12 cellular contexts compared by ENCODE assay signal in the genomic region with DNA sequence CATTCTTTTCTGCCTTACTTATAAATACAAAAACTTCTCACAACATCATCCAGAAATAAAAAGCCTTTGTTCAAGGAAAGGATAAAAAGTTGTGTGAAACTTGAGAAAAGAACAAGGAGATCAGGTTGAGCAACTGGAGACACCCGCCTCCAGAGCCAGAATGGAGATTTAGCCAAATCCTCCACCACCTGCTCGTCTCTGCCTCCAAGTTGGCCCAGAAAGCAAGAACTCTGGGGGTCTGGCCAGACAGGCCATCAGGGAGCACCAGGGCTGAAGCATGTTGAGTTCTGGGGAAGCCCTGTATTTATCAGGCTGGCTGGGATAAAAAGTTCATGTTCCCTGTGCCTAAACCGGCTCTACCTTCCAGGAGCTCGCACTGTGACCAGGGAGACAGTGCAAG. TPM values are rescaled to one million over a fixed set of nuclear protein-coding genes. Genes with fewer than 3 reads are reported as not detected.
DNase-seq lines count a peak whose midpoint lies in the region; ATAC-seq, FAIRE-seq and TF ChIP-seq lines count a peak whose summit lies in the region.
"Had no signal": no experiment of that assay in that cellular context is flagged by ENCODE, and none has a peak within 500 bp of the region (broad histone marks: within the 10 kb centered on the region; RNA-seq: fewer than 3 reads in every experiment).

No MANE protein-coding gene starts in this region.

- intact Hi-C loops in upper lobe of right lung (cut with DNase I), result no loop called here

- peaks cover 94% of the 10 kb centered on the region for H3K4me1 Mint-ChIP-seq in activated CD4-positive, alpha-beta T cell treated with anti-CD3 and anti-CD28 coated beads, Interleukin-2, amount 10 ng/mL, durations not matched to agents 7 days and 5 days
- peaks cover 76% of the 10 kb centered on the region for H3K4me1 Mint-ChIP-seq in activated T-cell treated with anti-CD3 and anti-CD28 coated beads, Interleukin-2, amount 50 U/mL, for 72 hours (ENCODE audit: low read depth)

- peaks cover 6% of the 10 kb centered on the region for H4K20me1 ChIP-seq in osteoblast (ENCODE audit: insufficient read depth, low read length)

- peaks cover 34% of the 10 kb centered on the region for H3K79me2 ChIP-seq in osteoblast (ENCODE audit: insufficient read depth, low read length)

- H3K9me3 ChIP-seq in esophagus (ENCODE audit: control insufficient read depth in 2 of 2, insufficient read depth in 1 of 2, low read depth in 1 of 2, low read length in 1 of 2) (no peaks in the 10 kb centered on the region), osteoblast (ENCODE audit: low read depth, low read length) (no peaks in the 10 kb centered on the region), upper lobe of right lung (no peaks in the 10 kb centered on the region)

- no peak for ATAC-seq in upper lobe of right lung
- no peak for ATAC-seq in activated T-cell treated with anti-CD3 and anti-CD28 coated beads, Interleukin-2, amount 50 U/mL, for 72 hours (replicated peaks in 1 of 2)
- no peak for ATAC-seq in GM21576 (IDR thresholded peaks at IDR 0.05; ENCODE audit: unreplicated experiment)

- H3K4me1 ChIP-seq in esophagus (ENCODE audit: control insufficient read depth in 2 of 2, insufficient read depth in 2 of 2, low read length in 1 of 2) (peaks cover 3% of the 10 kb centered on the region in 2 donors), osteoblast (ENCODE audit: insufficient read depth, low read length) (peaks cover 53% of the 10 kb centered on the region), upper lobe of right lung (peaks cover 56% of the 10 kb centered on the region)

- H3K27me3 ChIP-seq in esophagus (ENCODE audit: control insufficient read depth in 1 of 2, insufficient read depth in 2 of 2, low read length in 2 of 2) (no peaks in the 10 kb centered on the region), osteoblast (ENCODE audit: insufficient read depth, low read length) (no peaks in the 10 kb centered on the region), upper lobe of right lung (no peaks in the 10 kb centered on the region)

- H3K9me3 Mint-ChIP-seq in activated CD4-positive, alpha-beta T cell treated with anti-CD3 and anti-CD28 coated beads, Interleukin-2, amount 10 ng/mL, durations not matched to agents 7 days and 5 days, result no peaks in the 10 kb centered on the region
- no peaks in the 10 kb centered on the region for H3K9me3 Mint-ChIP-seq in activated T-cell treated with anti-CD3 and anti-CD28 coated beads, Interleukin-2, amount 50 U/mL, for 72 hours

- H3K36me3 ChIP-seq in esophagus (ENCODE audit: control insufficient read depth in 2 of 2, insufficient read depth in 2 of 2, low read length in 1 of 2) (no peaks in the 10 kb centered on the region), osteoblast (ENCODE audit: insufficient read depth, low read length) (no peaks in the 10 kb centered on the region), upper lobe of right lung (no peaks in the 10 kb centered on the region)

- WGBS in esophagus, 2 donors, result 61 to 64% methylated on average over 4 of the region's 4 CpGs

- no peak overlapping the region for H3K4me3 Mint-ChIP-seq in activated CD4-positive, alpha-beta T cell treated with anti-CD3 and anti-CD28 coated beads, Interleukin-2, amount 10 ng/mL, durations not matched to agents 7 days and 5 days
- peak overlapping the region in 1 of 2 donors; percentile 39 for H3K4me3 Mint-ChIP-seq in activated T-cell treated with anti-CD3 and anti-CD28 coated beads, Interleukin-2, amount 50 U/mL, for 72 hours

- peak overlapping the region; percentile 77 for H3K27ac Mint-ChIP-seq in activated CD4-positive, alpha-beta T cell treated with anti-CD3 and anti-CD28 coated beads, Interleukin-2, amount 10 ng/mL, durations not matched to agents 7 days and 5 days
- no peak overlapping the region for H3K27ac Mint-ChIP-seq in activated T-cell treated with anti-CD3 and anti-CD28 coated beads, Interleukin-2, amount 50 U/mL, for 72 hours

- CTCF ChIA-PET in activated CD4-positive, alpha-beta T cell treated with anti-CD3 and anti-CD28 coated beads, Interleukin-2, amount 10 ng/mL, durations not matched to agents 7 days and 5 days (lab: Charles Lee), result no interaction called here

- POLR2A ChIA-PET in activated CD4-positive, alpha-beta T cell treated with anti-CD3 and anti-CD28 coated beads, Interleukin-2, amount 10 ng/mL, durations not matched to agents 7 days and 5 days (lab: Charles Lee), result no interaction called here

- H3K27ac ChIP-seq in esophagus (ENCODE audit: low read depth in 2 of 2, low read length in 1 of 2) (peak overlapping the region; percentile 2 to 65), osteoblast (ENCODE audit: low read depth, low read length) (peak overlapping the region; percentile 81), upper lobe of right lung (peak overlapping the region; percentile 67)

- H3K27me3 Mint-ChIP-seq in activated CD4-positive, alpha-beta T cell treated with anti-CD3 and anti-CD28 coated beads, Interleukin-2, amount 10 ng/mL, durations not matched to agents 7 days and 5 days, result no peaks in the 10 kb centered on the region
- H3K27me3 Mint-ChIP-seq in activated T-cell treated with anti-CD3 and anti-CD28 coated beads, Interleukin-2, amount 50 U/mL, for 72 hours (ENCODE audit: low read depth), result no peaks in the 10 kb centered on the region

- peaks cover 16% of the 10 kb centered on the region for H3K36me3 Mint-ChIP-seq in activated CD4-positive, alpha-beta T cell treated with anti-CD3 and anti-CD28 coated beads, Interleukin-2, amount 10 ng/mL, durations not matched to agents 7 days and 5 days (ENCODE audit: low read depth)
- no peaks in the 10 kb centered on the region for H3K36me3 Mint-ChIP-seq in activated T-cell treated with anti-CD3 and anti-CD28 coated beads, Interleukin-2, amount 50 U/mL, for 72 hours (ENCODE audit: insufficient read depth in 2 of 2)

- H3K4me2 ChIP-seq in osteoblast (ENCODE audit: insufficient read depth, low read length), result no peak overlapping the region

- FAIRE-seq in D721Med (lab: Jason Lieb, UNC), result no peak
- FAIRE-seq: colon had no signal

- H3K4me3 ChIP-seq in esophagus (ENCODE audit: low read depth in 1 of 2, low read length in 2 of 2) (no peak overlapping the region), osteoblast (ENCODE audit: insufficient read depth, low read length) (no peak overlapping the region), upper lobe of right lung (no peak overlapping the region)

- DNase-seq in activated CD4-positive, alpha-beta T cell treated with anti-CD3 and anti-CD28 coated beads, Interleukin-2, amount 10 ng/mL, durations not matched to agents 7 days and 5 days, result no peak
- no peak for DNase-seq in activated CD4-positive, alpha-beta T cell treated with anti-CD3 and anti-CD28 coated beads, Interleukin-2, amount 50 U/mL, for 48 hours
- DNase-seq in osteoblast (ENCODE audit: insufficient read length, low spot score, missing footprints) (no peak), upper lobe of right lung (no peak), D721Med (ENCODE audit: insufficient read length, low spot score) (no peak)
- no peak for DNase-seq in activated T-cell treated with anti-CD3 and anti-CD28 coated beads, Interleukin-2, amount 50 U/mL, for 72 hours
- DNase-seq: DMS79, NCI-H2029, NCI-H774 had no signal

- H2AFZ ChIP-seq in osteoblast (ENCODE audit: low read length), result no peak overlapping the region

- TF ChIP-seq CTCF in osteoblast (IDR thresholded peaks at IDR 0.05; ENCODE audit: extremely low read depth, low read depth, low read length), result no peak
- TF ChIP-seq CTCF in upper lobe of right lung (IDR thresholded peaks at IDR 0.05), result no peak
- TF ChIP-seq CTCF in D721Med (IDR thresholded peaks at IDR 0.05; ENCODE audit: insufficient read depth, missing control alignments), result no peak

RNA-seq across cellular contexts. Expression of a gene that starts 14.9 kb away (rescaled TPM):
- 10 to 100 TPM; 35.4 to 41.9 TPM for total RNA-seq in activated CD4-positive, alpha-beta T cell treated with anti-CD3 and anti-CD28 coated beads, Interleukin-2, amount 10 ng/mL, durations not matched to agents 7 days and 5 days
- polyA plus RNA-seq in esophagus, result 10 to 100 TPM in 1 of 2 donors, 1 to 10 TPM in 1; 7.9 to 14.2 TPM
- total RNA-seq in osteoblast, result 14.4 and 15.6 TPM in 2 replicates
- total RNA-seq in upper lobe of right lung, result 55.7 TPM
- total RNA-seq in activated T-cell treated with anti-CD3 and anti-CD28 coated beads, Interleukin-2, amount 50 U/mL, for 72 hours, result 10 to 100 TPM; 28.4 to 36.1 TPM
